26 cellular contexts compared by ENCODE assay signal in genomic region chr5:177513500-177513899, GRCh38.
"Had no signal": no experiment of that assay in that cellular context is flagged by ENCODE, and none has a peak within 500 bp of the region (broad histone marks: within the 10 kb centered on the region; RNA-seq: fewer than 3 reads in every experiment).

No MANE protein-coding gene starts in this region.

- ATAC-seq: pancreas had no signal

- H3K9me3 ChIP-seq: left ventricle myocardium inferior, pancreas, prostate gland, testis, transverse colon had no signal

- H3K27ac ChIP-seq: epithelial cell of prostate, left ventricle myocardium inferior, pancreas, prostate gland, testis, transverse colon, VCaP had no signal

- H3K27me3 Mint-ChIP-seq: activated naive CD4-positive, alpha-beta T cell treated with anti-CD3 and anti-CD28 coated beads, Interleukin-2, amount 10 ng/mL, durations not matched to agents 7 days and 5 days; activated T-cell treated with anti-CD3 and anti-CD28 coated beads, Interleukin-2, amount 50 U/mL, for 24 hours; central memory CD8-positive, alpha-beta T cell had no signal

- H3K4me2 ChIP-seq: smooth muscle cell had no signal

- H3K27ac Mint-ChIP-seq: activated T-cell treated with anti-CD3 and anti-CD28 coated beads, Interleukin-2, amount 50 U/mL, for 24 hours; nephron progenitor cell had no signal

- H3K4me3 Mint-ChIP-seq: activated naive CD4-positive, alpha-beta T cell treated with anti-CD3 and anti-CD28 coated beads, Interleukin-2, amount 10 ng/mL, durations not matched to agents 7 days and 5 days; activated T-cell treated with anti-CD3 and anti-CD28 coated beads, Interleukin-2, amount 50 U/mL, for 24 hours; central memory CD8-positive, alpha-beta T cell; nephron progenitor cell had no signal

- H3K27me3 ChIP-seq: pancreas, testis, transverse colon had no signal

- H3K9me3 Mint-ChIP-seq: activated naive CD4-positive, alpha-beta T cell treated with anti-CD3 and anti-CD28 coated beads, Interleukin-2, amount 10 ng/mL, durations not matched to agents 7 days and 5 days; activated T-cell treated with anti-CD3 and anti-CD28 coated beads, Interleukin-2, amount 50 U/mL, for 24 hours; central memory CD8-positive, alpha-beta T cell; nephron progenitor cell had no signal

- H3K4me3 ChIP-seq: left ventricle myocardium inferior, lung, pancreas, prostate gland, smooth muscle cell, testis, transverse colon had no signal

- DNase-seq: activated CD4-positive, alpha-beta T cell treated with anti-CD3 and anti-CD28 coated beads for 4 hours; activated CD4-positive, alpha-beta T cell treated with anti-CD3 and anti-CD28 coated beads, Interleukin-2, amount 50 U/mL, for 48 hours; activated CD8-positive, alpha-beta memory T cell treated with anti-CD3 and anti-CD28 coated beads, Interleukin-2, amount 50 U/mL, for 48 hours; activated gamma-delta T cell; activated naive CD4-positive, alpha-beta T cell treated with anti-CD3 and anti-CD28 coated beads, Interleukin-2, amount 10 ng/mL, durations not matched to agents 7 days and 5 days; activated T-cell treated with anti-CD3 and anti-CD28 coated beads, Interleukin-2, amount 50 U/mL, for 24 hours; amygdala; dermis blood vessel endothelial cell; effector CD4-positive, alpha-beta T cell; left ventricle myocardium inferior; nephron progenitor cell; nucleus accumbens; retina; stimulated activated CD4-positive, alpha-beta T cell treated with anti-CD3 and anti-CD28 coated beads, Interleukin-15, amount 100 ng/mL, for 24 hours; stimulated activated CD4-positive, alpha-beta T cell treated with anti-CD3 and anti-CD28 coated beads, Interleukin-2, amount 100 ng/mL, for 24 hours; stimulated activated naive CD4-positive, alpha-beta T cell; T-helper 9 cell; testis; transverse colon had no signal
